ENCODE assay signal across 15 cellular contexts in genomic region chr1:100643430-100644196, GRCh38.
A peak's percentile ranks its signal among the peaks of the same experiment; 100 is the strongest.
DNase-seq lines count a peak whose midpoint lies in the region; ATAC-seq and TF ChIP-seq lines count a peak whose summit lies in the region.
"Had no signal": no experiment of that assay in that cellular context is flagged by ENCODE, and none has a peak within 500 bp of the region (broad histone marks: within the 10 kb centered on the region; RNA-seq: fewer than 3 reads in every experiment).

No MANE protein-coding gene starts in this region.

- H3K27ac ChIP-seq in stomach = peak overlapping the region in 3 of 5 donors; percentile 58 to 69 (median 65)
- H3K27ac ChIP-seq: KMS-11 had no signal

- TF ChIP-seq POLR2A in stomach (IDR thresholded peaks at IDR 0.05) = no peak

- H3K27me3 ChIP-seq in stomach = no peaks in the 10 kb centered on the region

- intact Hi-C loops in stomach (cut with DNase I; ENCODE audit: low total_unique reads) = no loop called here

- DNase-seq in HuH-7.5 (ENCODE audit: low spot score) (peak; percentile 7), dermis blood vessel endothelial cell (peak; percentile 49), left kidney (ENCODE audit: low read depth, low spot score) (peak; percentile 38), stomach (no peak), T1000 (lab: John Stamatoyannopoulos, UW) (no peak)
- no peak for DNase-seq in central memory CD4-positive, alpha-beta T cell
- DNase-seq: activated naive CD4-positive, alpha-beta T cell treated with anti-CD3 and anti-CD28 coated beads, Interleukin-2, amount 10 ng/mL, durations not matched to agents 7 days and 5 days; CD4-positive, CD25-positive, alpha-beta regulatory T cell; hypothalamus; mammary epithelial cell; NCI-H1417; OCI-M1 had no signal

- H3K4me1 ChIP-seq in stomach = peaks cover 0 to 18% (median 11%) of the 10 kb centered on the region in 4 donors

- peaks cover 0 to 6% (median under 1%) of the 10 kb centered on the region in 4 donors for H3K9me3 ChIP-seq in stomach

- no peak for TF ChIP-seq EP300 in stomach (IDR thresholded peaks at IDR 0.05)

- no peak for TF ChIP-seq CTCF in stomach (IDR thresholded peaks at IDR 0.05)

- WGBS in stomach, 5 donors = 14 to 22% (median 19%) methylated on average over 4 of the region's 4 CpGs

- no peaks in the 10 kb centered on the region for H3K36me3 ChIP-seq in stomach

- H3K4me3 ChIP-seq in stomach = no peak overlapping the region

- no peak for ATAC-seq in HG03139 (IDR thresholded peaks at IDR 0.05; ENCODE audit: unreplicated experiment)
- ATAC-seq: HCT116 had no signal

Comparison
In these comparisons a context has a peak if more than half of its experiments do, and no peak if none do; other contexts are left out.
1. DNase-seq: peak in HuH-7.5 (single experiment), dermis blood vessel endothelial cell (single experiment) and left kidney (single experiment); none in stomach (single experiment), T1000 (single experiment) and central memory CD4-positive, alpha-beta T cell (single experiment).